1 cellular context compared by ENCODE assay signal in genomic region chr3:135966349-135966695, GRCh38.
TF ChIP-seq lines count a peak whose summit lies in the region.

No MANE protein-coding gene starts in this region.

TF ChIP-seq in SK-N-SH treated with all-trans-retinoic acid at 6 μM for 48 hours, 23 proteins besides CTCF, POLR2A, EP300 and RAD21 (continued from another document):
- no peak for TF ChIP-seq POU6F1 (CRISPR knock-in tag; IDR thresholded peaks at IDR 0.05; ENCODE audit: borderline replicate concordance, low read depth)
- no peak for TF ChIP-seq ESRRG (CRISPR knock-in tag; IDR thresholded peaks at IDR 0.05)
- TF ChIP-seq BACH2 (CRISPR knock-in tag; IDR thresholded peaks at IDR 0.05; ENCODE audit: borderline replicate concordance): no peak
- no peak for TF ChIP-seq PATZ1 (CRISPR knock-in tag; IDR thresholded peaks at IDR 0.05; ENCODE audit: borderline replicate concordance)
- no peak for TF ChIP-seq ZNF70 (CRISPR knock-in tag; IDR thresholded peaks at IDR 0.05)
- TF ChIP-seq ZFP3 (CRISPR knock-in tag; IDR thresholded peaks at IDR 0.05): no peak
